Comparison of ENCODE assay signal across 1 cellular context in the genomic region with DNA sequence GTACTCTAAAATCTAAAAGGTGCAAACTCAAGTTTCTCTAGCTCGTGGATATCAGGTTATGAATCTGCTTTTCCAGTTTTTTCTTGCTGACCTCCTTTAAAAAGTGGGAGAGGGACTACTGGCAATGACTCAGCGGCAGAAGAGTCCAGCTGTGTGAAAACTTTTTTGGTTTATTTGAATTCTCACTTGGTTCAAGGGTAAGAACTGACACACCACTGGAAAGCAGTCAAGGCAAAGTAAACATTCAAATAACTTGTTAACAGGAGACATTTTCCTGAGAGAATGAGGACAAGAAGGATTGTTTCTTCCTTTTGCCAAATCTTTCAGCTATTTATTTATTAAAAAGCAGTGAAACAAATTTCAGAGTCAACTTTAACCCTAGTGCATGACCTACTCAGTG.
TF ChIP-seq lines count a peak whose summit lies in the region.

No MANE protein-coding gene starts in this region.

TF ChIP-seq in WTC11, 78 proteins besides CTCF, POLR2A, EP300 and RAD21 (continued from another document):
- TF ChIP-seq GABPB1 (CRISPR knock-in tag; IDR thresholded peaks at IDR 0.05), result no peak
- no peak for TF ChIP-seq ZBTB43 (CRISPR knock-in tag; IDR thresholded peaks at IDR 0.05)
- no peak for TF ChIP-seq IRF1 (CRISPR knock-in tag; IDR thresholded peaks at IDR 0.05)
